Comparison of ENCODE assay signal across 9 cellular contexts in genomic region chr13:27919299-27919933, GRCh38. TPM values are rescaled to one million over a fixed set of nuclear protein-coding genes. Genes with fewer than 3 reads are reported as not detected.
DNase-seq lines count a peak whose midpoint lies in the region; ATAC-seq and TF ChIP-seq lines count a peak whose summit lies in the region.
"Had no signal": no experiment of that assay in that cellular context is flagged by ENCODE, and none has a peak within 500 bp of the region (broad histone marks: within the 10 kb centered on the region; RNA-seq: fewer than 3 reads in every experiment).

No MANE protein-coding gene starts in this region.

- H3K27me3 Mint-ChIP-seq in endodermal cell (ENCODE audit: insufficient read depth): peaks cover 99% of the 10 kb centered on the region

- H3K36me3 Mint-ChIP-seq in endodermal cell (ENCODE audit: low read depth): no peaks in the 10 kb centered on the region

- no TSS peak for BruUV-seq in Panc1 (replicated peaks; lab: Mats Ljungman, UMichigan)

- H3K4me1 ChIP-seq in heart left ventricle (peaks cover 0 to 50% (median 25%) of the 10 kb centered on the region in 12 donors), Panc1 (ENCODE audit: control insufficient read depth, insufficient read depth, low read length) (peaks cover 3% of the 10 kb centered on the region; the same call in 1 of the 2 replicates), tibial nerve (peaks cover 0 to 65% (median 37%) of the 10 kb centered on the region in 4 donors), endodermal cell (ENCODE audit: control insufficient read depth, insufficient read depth, low read length) (peaks cover 3% of the 10 kb centered on the region)

- peaks cover 3% of the 10 kb centered on the region for H3K9me3 Mint-ChIP-seq in endodermal cell

- H3K27ac ChIP-seq in heart left ventricle (no peak overlapping the region), Panc1 (ENCODE audit: low read length) (peak overlapping the region; percentile 86), tibial nerve (no peak overlapping the region), caudate nucleus (ENCODE audit: low read depth, low read length) (no peak overlapping the region), endodermal cell (ENCODE audit: low read depth, low read length) (no peak overlapping the region)

- H3K4me3 ChIP-seq in heart left ventricle (peak overlapping the region in 11 of 12 donors; percentile 12 to 48 (median 32)), Panc1 (ENCODE audit: low read depth in 2 of 2, low read length in 2 of 2) (peak overlapping the region; percentile 55 to 68), tibial nerve (peak overlapping the region in 3 of 4 donors; percentile 21 to 45 (median 23)), endodermal cell (ENCODE audit: low read length) (no peak overlapping the region)

- TF ChIP-seq EP300 in tibial nerve (IDR thresholded peaks at IDR 0.05): no peak

- H3K27ac Mint-ChIP-seq in endodermal cell: no peak overlapping the region

- H3K36me3 ChIP-seq in heart left ventricle (no peaks in the 10 kb centered on the region), Panc1 (ENCODE audit: control insufficient read depth, insufficient read depth, low read length) (no peaks in the 10 kb centered on the region), tibial nerve (no peaks in the 10 kb centered on the region), endodermal cell (ENCODE audit: control insufficient read depth, insufficient read depth, low read length) (no peaks in the 10 kb centered on the region)

- CTCF ChIA-PET in Panc1 (lab: Charles Lee): interaction anchor here (0.9 kb wide), 1 partner anchor 34 kb away, joined by 6 read pairs; no protein-coding TSS in a partner anchor

- DNase-seq in heart left ventricle (no peak), left ventricle myocardium superior (no peak), Panc1 (ENCODE audit: low read depth, low spot score) (no peak), iPS-NIHi11 (ENCODE audit: low spot score) (peak; percentile 94), tibial nerve (ENCODE audit: low spot score in 2 of 2) (no peak), caudate nucleus (lab: John Stamatoyannopoulos, UW) (no peak), endodermal cell (no peak)

- POLR2A ChIA-PET in Panc1 (lab: Charles Lee): interaction anchor here (0.6 kb wide), 1 partner anchor 264 kb away, joined by 3 read pairs; no protein-coding TSS in a partner anchor

- TF ChIP-seq CTCF in heart left ventricle (IDR thresholded peaks at IDR 0.05) (no peak), Panc1 (IDR thresholded peaks at IDR 0.05) (no peak), tibial nerve (IDR thresholded peaks at IDR 0.05) (no peak), endodermal cell (conservative IDR thresholded peaks at IDR 0.05) (no peak)

- in situ Hi-C loops in Panc1 (cut with HindIII; ENCODE audit: low pct_unique_long_range_greater_than_20kb, low sequenced_read_pairs): no loop called here

- TF ChIP-seq POLR2A in heart left ventricle (IDR thresholded peaks at IDR 0.05): no peak
- TF ChIP-seq POLR2A in tibial nerve (IDR thresholded peaks at IDR 0.05): no peak

- peaks cover 25% of the 10 kb centered on the region for H3K4me1 Mint-ChIP-seq in endodermal cell

- no peaks in the 10 kb centered on the region for H3K9me3 ChIP-seq in heart left ventricle
- no peaks in the 10 kb centered on the region for H3K9me3 ChIP-seq in Panc1 (ENCODE audit: control insufficient read depth, insufficient read depth, low read depth, low read length)
- H3K9me3 ChIP-seq in tibial nerve: no peaks in the 10 kb centered on the region
- no peaks in the 10 kb centered on the region for H3K9me3 ChIP-seq in endodermal cell (ENCODE audit: control insufficient read depth, low read length)

- H3K9ac ChIP-seq in endodermal cell (ENCODE audit: extremely low read depth, low read length, poor library complexity, severe bottlenecking): no peak overlapping the region

- WGBS in heart left ventricle, 4 donors: 7 to 9% (median 8%) methylated on average over 17 of the region's 17 CpGs
- WGBS in tibial nerve, 2 donors: 8 to 9% methylated on average over 17 of the region's 17 CpGs
- 8% methylated on average over 14 to 17 of the region's 17 CpGs for WGBS in endodermal cell (ENCODE audit: insufficient coverage in 1 of 2, insufficient read length in 1 of 2), 2 experiments

- H3K27me3 ChIP-seq in heart left ventricle (peaks cover 73 to 100% (median 100%) of the 10 kb centered on the region in 9 donors), Panc1 (ENCODE audit: control insufficient read depth, insufficient read depth, low read length) (no peaks in the 10 kb centered on the region), tibial nerve (peaks cover 0 to 99% of the 10 kb centered on the region in 2 donors), endodermal cell (ENCODE audit: control insufficient read depth, insufficient read depth, low read length, poor library complexity, severe bottlenecking) (peaks cover 100% of the 10 kb centered on the region)

- no peak overlapping the region for H3K4me3 Mint-ChIP-seq in endodermal cell

- ATAC-seq in heart left ventricle (no peak), left ventricle myocardium superior (no peak), Panc1 (no peak), GM18861 (IDR thresholded peaks at IDR 0.05; ENCODE audit: unreplicated experiment) (no peak)

- intact Hi-C loops in heart left ventricle (cut with DNase I): no loop called here
- intact Hi-C loops in left ventricle myocardium superior (cut with micrococcal nuclease): no loop called here
- intact Hi-C loops in Panc1 (cut with micrococcal nuclease; ENCODE audit: unreplicated experiment): no loop called here

RNA-seq across cellular contexts. Expression of gene PDX1, which starts 0.4 kb away (rescaled TPM):
- total RNA-seq in heart left ventricle (not detected), left ventricle myocardium superior (not detected), Panc1 (2021; ENCODE audit: unreplicated experiment) (3.4 TPM), tibial nerve (under 1 TPM in 1 of 4 donors, not detected in 3; 0.30 TPM), endodermal cell (not detected)
- polyA plus RNA-seq in heart left ventricle: not detected
- polyA plus RNA-seq in Panc1 (2012; ENCODE audit: insufficient read length): 2.9 TPM
- polyA plus RNA-seq in endodermal cell (2013, experiment 1 of 2): not detected
- not detected for polyA plus RNA-seq in endodermal cell (2013, experiment 2 of 2)
- total RNA-seq: T-helper 1 cell treated with Interleukin-12 subunit alpha and Interleukin-12 subunit beta and Interleukin-4 antibody, amounts not matched to agents 30 ng/mL and 1 ng/mL, for 36 hours had no signal

RNA-seq across cellular contexts. Expression of gene CDX2, which starts 49.7 kb away (rescaled TPM):
- not detected for total RNA-seq in heart left ventricle
- not detected for polyA plus RNA-seq in heart left ventricle
- total RNA-seq in left ventricle myocardium superior: not detected
- total RNA-seq in Panc1 (2021; ENCODE audit: unreplicated experiment): 5.1 TPM
- polyA plus RNA-seq in Panc1 (2012; ENCODE audit: insufficient read length): 4.9 TPM
- total RNA-seq in tibial nerve: not detected
- total RNA-seq in endodermal cell: not detected
- 1.0 TPM for polyA plus RNA-seq in endodermal cell (2013, experiment 1 of 2)
- 0.58 TPM for polyA plus RNA-seq in endodermal cell (2013, experiment 2 of 2)
- total RNA-seq: T-helper 1 cell treated with Interleukin-12 subunit alpha and Interleukin-12 subunit beta and Interleukin-4 antibody, amounts not matched to agents 30 ng/mL and 1 ng/mL, for 36 hours had no signal
